8 cellular contexts compared by ENCODE assay signal in genomic region chr17:10697092-10698081, GRCh38. TPM values are rescaled to one million over a fixed set of nuclear protein-coding genes. Genes with fewer than 3 reads are reported as not detected.
A peak's percentile ranks its signal among the peaks of the same experiment; 100 is the strongest.
DNase-seq lines count a peak whose midpoint lies in the region; ATAC-seq and TF ChIP-seq lines count a peak whose summit lies in the region.

ADPRM (plus strand) TSS chr17:10697594; CDS start chr17:10704927, 7,333 bp downstream.
SCO1 (minus strand) TSS chr17:10697533; CDS start chr17:10697507, 26 bp downstream.

- H3K36me3 ChIP-seq in endodermal cell (ENCODE audit: control insufficient read depth, insufficient read depth, low read length), result peaks cover 31% of the 10 kb centered on the region
- H3K36me3 ChIP-seq in mesendoderm (ENCODE audit: control insufficient read depth, insufficient read depth, low read length), result peaks cover 6% of the 10 kb centered on the region

- ATAC-seq in GM21360 (IDR thresholded peaks at IDR 0.05; ENCODE audit: unreplicated experiment), result peak; percentile 96

- peak within 1 kb of the TSS; percentile 83 for H3K4me3 Mint-ChIP-seq in endodermal cell

- DNase-seq in Caki2 (ENCODE audit: low read depth) (peak; percentile 79), HT1080 (ENCODE audit: low read depth) (peak; percentile 93), NOMO-1 treated with dmso at 0.1 percent for 144 hours (lab: John Stamatoyannopoulos, UW; ENCODE audit: unreplicated experiment) (peak; percentile 90), endodermal cell (peak; percentile 99), mesendoderm (peak; percentile 98)
- DNase-seq in activated CD8-positive, alpha-beta memory T cell treated with anti-CD3 and anti-CD28 coated beads, Interleukin-2, amount 50 U/mL, for 1 hour (ENCODE audit: extremely low read depth), result peak; percentile 71
- DNase-seq in stimulated activated CD8-positive, alpha-beta memory T cell treated with anti-CD3 and anti-CD28 coated beads, Interleukin-15, amount 100 ng/mL, for 1 hour (ENCODE audit: low read depth), result peak; percentile 87

- in situ Hi-C loops in Caki2 (cut with HindIII; ENCODE audit: low pct_unique_long_range_greater_than_20kb, low sequenced_read_pairs), result no loop called here

- no peaks in the 10 kb centered on the region for H3K9me3 ChIP-seq in endodermal cell (ENCODE audit: control insufficient read depth, low read length)

- H3K18ac ChIP-seq in mesendoderm (ENCODE audit: low read length), result peak within 1 kb of the TSS; percentile 94

- peak within 1 kb of the TSS; percentile 47 for H4K5ac ChIP-seq in mesendoderm (ENCODE audit: low read length)

- H3K56ac ChIP-seq in mesendoderm (ENCODE audit: low read length), result peak within 1 kb of the TSS; percentile 98

- peak within 1 kb of the TSS; percentile 89 for H3K27ac Mint-ChIP-seq in endodermal cell

- H3K4me1 ChIP-seq in endodermal cell (ENCODE audit: control insufficient read depth, insufficient read depth, low read length), result peaks cover 9% of the 10 kb centered on the region
- H3K4me1 ChIP-seq in mesendoderm (ENCODE audit: control insufficient read depth, low read depth, low read length), result no peaks in the 10 kb centered on the region

- no peaks in the 10 kb centered on the region for H3K9me3 Mint-ChIP-seq in endodermal cell

- H3K4ac ChIP-seq in mesendoderm (ENCODE audit: low read depth, low read length), result peak within 1 kb of the TSS; percentile 12

- peak within 1 kb of the TSS; percentile 81 for H3K4me2 ChIP-seq in mesendoderm (ENCODE audit: low read length)

- H4K8ac ChIP-seq in mesendoderm (ENCODE audit: low read depth, low read length), result peak within 1 kb of the TSS; percentile 59

- peaks cover 9% of the 10 kb centered on the region for H3K79me1 ChIP-seq in mesendoderm (ENCODE audit: low read length)

- H2BK120ac ChIP-seq in mesendoderm (ENCODE audit: low read depth, low read length), result no peak within 1 kb of the TSS

- peaks cover 32% of the 10 kb centered on the region for H3K36me3 Mint-ChIP-seq in endodermal cell (ENCODE audit: low read depth)

- peak within 1 kb of the TSS; percentile 75 for H3K23ac ChIP-seq in mesendoderm (ENCODE audit: low read length)

- H3K9ac ChIP-seq in endodermal cell (ENCODE audit: extremely low read depth, low read length, poor library complexity, severe bottlenecking), result peak within 1 kb of the TSS; percentile 68
- peak within 1 kb of the TSS; percentile 94 for H3K9ac ChIP-seq in mesendoderm (ENCODE audit: low read length)

- WGBS in endodermal cell (ENCODE audit: insufficient coverage in 1 of 2, insufficient read length in 1 of 2), 2 experiments, result 0% methylated on average over 24 to 84 of the region's 84 CpGs
- WGBS in mesendoderm (ENCODE audit: extremely low coverage, insufficient coverage, low lambda C conversion rate), result no CpG with 5 or more reads among the region's 84 CpGs

- TF ChIP-seq CTCF in endodermal cell (conservative IDR thresholded peaks at IDR 0.05), result peak; percentile 65

- no peak within 1 kb of the TSS for H2BK15ac ChIP-seq in mesendoderm (replicated peaks; ENCODE audit: low read depth)

- H3K27ac ChIP-seq in endodermal cell (ENCODE audit: low read depth, low read length), result peak within 1 kb of the TSS; percentile 72
- peak within 1 kb of the TSS; percentile 93 for H3K27ac ChIP-seq in mesendoderm (ENCODE audit: low read depth, low read length)

- H3K4me3 ChIP-seq in endodermal cell (ENCODE audit: low read length), result peak within 1 kb of the TSS; percentile 98
- H3K4me3 ChIP-seq in mesendoderm (ENCODE audit: low read length), result peak within 1 kb of the TSS; percentile 97

- no peak within 1 kb of the TSS for H2AK5ac ChIP-seq in mesendoderm (ENCODE audit: low read length)

- H3K27me3 Mint-ChIP-seq in endodermal cell (ENCODE audit: insufficient read depth), result no peaks in the 10 kb centered on the region

- H3K79me2 ChIP-seq in mesendoderm (ENCODE audit: control insufficient read depth, insufficient read depth, low read length), result peaks cover 32% of the 10 kb centered on the region

- H3K4me1 Mint-ChIP-seq in endodermal cell, result peaks cover 17% of the 10 kb centered on the region

- peak within 1 kb of the TSS; percentile 82 for H2BK5ac ChIP-seq in mesendoderm (ENCODE audit: low read length)

- no peaks in the 10 kb centered on the region for H3K27me3 ChIP-seq in endodermal cell (ENCODE audit: control insufficient read depth, insufficient read depth, low read length, poor library complexity, severe bottlenecking)
- H3K27me3 ChIP-seq in mesendoderm (ENCODE audit: insufficient read depth, low read length, poor library complexity), result no peaks in the 10 kb centered on the region

RNA-seq across cellular contexts. Expression of gene ADPRM, which starts in this region (rescaled TPM):
- 1.9 and 4.0 TPM in 2 replicates for total RNA-seq in Caki2 (2014; rRNA removed; shearing (Covaris generic); ENCODE audit: low replicate concordance)
- 10.1 and 10.2 TPM in 2 replicates for total RNA-seq in HT1080 (2014; rRNA removed; shearing (Covaris generic))
- 9.9 and 11.7 TPM in 2 replicates for polyA plus RNA-seq in HT1080 (2015; cell fraction: cytosol; rRNA removed)
- 8.9 and 9.2 TPM in 2 replicates for polyA plus RNA-seq in HT1080 (2015; cell fraction: nucleus; rRNA removed)
- total RNA-seq in endodermal cell, result 1 to 10 TPM; 6.8 to 8.9 TPM
- polyA plus RNA-seq in endodermal cell (2013, experiment 1 of 2), result 15.5 TPM
- 11.5 TPM for polyA plus RNA-seq in endodermal cell (2013, experiment 2 of 2)
- polyA plus RNA-seq in mesendoderm (2013, experiment 1 of 2), result 5.7 TPM
- polyA plus RNA-seq in mesendoderm (2013, experiment 2 of 2), result 5.7 TPM

RNA-seq across cellular contexts. Expression of gene SCO1, which starts in this region (rescaled TPM):
- 10.5 and 14.9 TPM in 2 replicates for total RNA-seq in Caki2 (2014; rRNA removed; shearing (Covaris generic); ENCODE audit: low replicate concordance)
- 78.5 and 118 TPM in 2 replicates for total RNA-seq in HT1080 (2014; rRNA removed; shearing (Covaris generic))
- 40.0 and 42.4 TPM in 2 replicates for polyA plus RNA-seq in HT1080 (2015; cell fraction: cytosol; rRNA removed)
- 55.2 and 56.2 TPM in 2 replicates for polyA plus RNA-seq in HT1080 (2015; cell fraction: nucleus; rRNA removed)
- 10 to 100 TPM; 43.3 to 43.9 TPM for total RNA-seq in endodermal cell
- polyA plus RNA-seq in endodermal cell (2013, experiment 1 of 2), result 27.9 TPM
- polyA plus RNA-seq in endodermal cell (2013, experiment 2 of 2), result 25.1 TPM
- polyA plus RNA-seq in mesendoderm (2013, experiment 1 of 2), result 29.8 TPM
- 29.2 TPM for polyA plus RNA-seq in mesendoderm (2013, experiment 2 of 2)

Comparison
In these comparisons a context has a peak if more than half of its experiments do, and no peak if none do; other contexts are left out.
1. Peak in every context shown above with its lines: DNase-seq, ATAC-seq, H3K4me3 ChIP-seq and H3K27ac ChIP-seq.